In the genomic region with DNA sequence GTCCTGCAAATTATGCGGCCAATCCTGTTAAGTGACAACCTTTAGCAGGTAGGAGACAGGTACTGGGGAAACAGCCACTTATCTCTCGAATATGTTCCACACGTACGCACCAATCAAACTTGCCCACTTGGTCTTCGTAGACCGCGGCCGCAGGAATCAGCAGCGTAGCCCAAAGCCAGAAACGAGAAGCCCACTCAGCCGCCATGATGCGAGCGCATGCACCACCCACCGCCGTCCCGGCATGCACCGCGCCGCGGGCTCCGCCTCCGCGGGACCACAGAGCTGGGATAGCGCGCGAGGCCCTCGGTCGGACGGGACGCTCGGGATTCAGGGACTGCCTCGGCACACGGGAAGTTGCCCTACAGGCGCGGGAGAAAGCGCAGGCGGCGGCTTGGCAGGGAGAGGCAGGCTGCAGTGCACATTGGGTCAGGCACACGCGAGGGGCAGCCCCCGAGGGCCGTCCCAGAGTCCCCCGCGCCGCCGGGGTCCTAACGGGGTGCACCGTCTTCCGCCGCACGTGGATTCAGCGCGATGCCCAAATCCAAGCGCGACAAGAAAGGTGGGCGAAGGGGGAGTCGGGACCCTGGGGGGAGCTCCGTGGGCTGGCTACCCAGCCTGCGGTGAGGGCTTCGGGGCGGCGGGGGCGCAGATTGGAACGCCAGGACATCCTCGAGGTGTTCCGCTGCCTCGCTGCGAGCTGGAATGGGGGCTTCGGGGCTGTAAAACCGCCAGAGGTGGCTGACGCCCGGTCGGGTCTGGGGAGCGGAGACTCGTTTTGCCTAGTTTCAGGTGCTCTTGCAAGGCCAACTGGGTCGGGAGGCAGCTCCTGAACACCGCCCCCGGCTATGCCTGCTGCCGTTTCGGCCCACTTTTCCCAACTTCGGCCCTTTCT, we compare ENCODE assay signal across 8 cellular contexts. TPM values are rescaled to one million over a fixed set of nuclear protein-coding genes. Genes with fewer than 3 reads are reported as not detected.
DNase-seq lines count a peak whose midpoint lies in the region; ATAC-seq and TF ChIP-seq lines count a peak whose summit lies in the region.

A gene (minus strand): TSS at position 220 of the 892 bp plus-strand sequence. CDS start 15 bp downstream, at position 205.
A gene (plus strand): TSS at position 501 of the 892 bp plus-strand sequence. CDS start 31 bp downstream, at position 532.

- 0% methylated on average over 75 to 81 of the region's 81 CpGs for WGBS in lung, 2 donors

- DNase-seq in NCI-H82 treated with DMSO at 0.1 percent for 48 hours (lab: John Stamatoyannopoulos, UW; ENCODE audit: unreplicated experiment) (peak; percentile 54), lung (ENCODE audit: low spot score) (peak; percentile 85)
- peak; percentile 52 to 88 for DNase-seq in activated CD8-positive, alpha-beta memory T cell treated with anti-CD3 and anti-CD28 coated beads for 1 hour (ENCODE audit: extremely low read depth in 1 of 2, low read depth in 1 of 2)
- peak; percentile 90 for DNase-seq in effector CD4-positive, alpha-beta T cell
- DNase-seq in stimulated activated CD4-positive, alpha-beta T cell treated with anti-CD3 and anti-CD28 coated beads, TNF-alpha, amount 100 ng/mL, for 24 hours (ENCODE audit: low read depth in 3 of 3): peak; percentile 79 to 90 (median 84)

- no peaks in the 10 kb centered on the region for H3K9me3 ChIP-seq in lung (ENCODE audit: control insufficient read depth in 2 of 2, insufficient read depth in 1 of 2, low read length in 1 of 2)

- ATAC-seq in GM19324 (IDR thresholded peaks at IDR 0.05; ENCODE audit: low FRiP score, unreplicated experiment) (peak; percentile 81), HG03469 (IDR thresholded peaks at IDR 0.05; ENCODE audit: unreplicated experiment) (peak; percentile 64), lung (ENCODE audit: insufficient read depth, low FRiP score) (peak; percentile 95)

- H3K27ac ChIP-seq in C4-2B: peak within 1 kb of the TSS; percentile 88
- peak within 1 kb of the TSS; percentile 92 to 96 for H3K27ac ChIP-seq in lung (ENCODE audit: low read depth in 1 of 2, low read length in 1 of 2)

- TF ChIP-seq CTCF in C4-2B (conservative IDR thresholded peaks at IDR 0.05) (no peak), lung (IDR thresholded peaks at IDR 0.05; ENCODE audit: control extremely low read depth, extremely low read depth) (no peak)

- peak within 1 kb of the TSS; percentile 93 for H3K4me3 ChIP-seq in lung

- no peaks in the 10 kb centered on the region for H3K27me3 ChIP-seq in lung (ENCODE audit: control insufficient read depth, insufficient read depth)

- peaks cover 8 to 10% of the 10 kb centered on the region in 2 donors for H3K4me1 ChIP-seq in lung (ENCODE audit: control insufficient read depth in 2 of 2, insufficient read depth in 2 of 2, low read length in 2 of 2)

- peaks cover 0 to 10% of the 10 kb centered on the region in 2 donors for H3K36me3 ChIP-seq in lung (ENCODE audit: control insufficient read depth in 2 of 2, insufficient read depth in 2 of 2, low read length in 2 of 2)

RNA-seq across cellular contexts. Expression of the first gene that starts in this region (rescaled TPM):
- total RNA-seq in lung: 10 to 100 TPM; 50.1 to 52.7 TPM
- 10 to 100 TPM; 12.1 to 22.9 TPM for polyA plus RNA-seq in lung

RNA-seq across cellular contexts. Expression of the second gene that starts in this region (rescaled TPM):
- total RNA-seq in lung: 10 to 100 TPM; 13.9 to 33.3 TPM
- polyA plus RNA-seq in lung: 10 to 100 TPM; 38.1 to 59.1 TPM

Comparison
In these comparisons a context has a peak if more than half of its experiments do, and no peak if none do; other contexts are left out.
1. Peak in every context shown above with its lines: DNase-seq, ATAC-seq, H3K4me3 ChIP-seq and H3K27ac ChIP-seq.